In the genomic region with DNA sequence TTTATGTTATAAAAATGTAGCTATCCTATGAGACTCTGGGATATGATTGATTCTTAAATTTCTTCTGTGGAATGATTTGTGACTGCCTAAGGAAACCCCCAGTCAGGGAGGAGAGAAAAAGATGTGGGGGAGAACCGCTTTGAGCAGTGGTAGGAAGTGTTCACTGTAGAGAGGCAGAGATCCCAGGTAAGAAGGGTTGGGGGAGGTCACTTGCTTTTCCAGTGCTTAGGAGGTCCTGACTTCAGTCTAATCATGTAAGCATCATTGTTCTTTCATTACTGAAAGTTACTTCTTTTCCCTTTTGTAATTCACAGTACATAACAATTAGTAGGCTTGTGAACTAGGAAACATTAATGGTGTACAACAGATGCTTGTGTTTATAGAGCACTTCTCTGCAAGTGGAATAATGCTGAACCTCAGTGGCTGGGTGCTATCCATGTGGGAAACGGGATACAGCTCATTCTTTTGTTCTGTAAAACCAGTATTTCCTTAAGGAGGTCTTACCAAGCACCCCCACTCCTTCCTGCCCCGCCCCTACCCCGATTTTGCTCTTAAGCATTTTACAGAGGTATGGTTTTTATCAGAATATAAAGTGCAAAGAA, we compare ENCODE assay signal across 13 cellular contexts.
A peak's percentile ranks its signal among the peaks of the same experiment; 100 is the strongest.
DNase-seq lines count a peak whose midpoint lies in the region; ATAC-seq and TF ChIP-seq lines count a peak whose summit lies in the region.
"Had no signal": no experiment of that assay in that cellular context is flagged by ENCODE, and none has a peak within 500 bp of the region (broad histone marks: within the 10 kb centered on the region; RNA-seq: fewer than 3 reads in every experiment).

No MANE protein-coding gene starts in this region.

- H3K4me3 Mint-ChIP-seq in osteocyte (ENCODE audit: unreplicated experiment) = no peak overlapping the region
- H3K4me3 Mint-ChIP-seq: activated B cell treated with CpG ODN at 0.5 μM for 24 hours; activated CD4-positive, alpha-beta memory T cell treated with anti-CD3 and anti-CD28 coated beads for 36 hours; effector memory CD8-positive, alpha-beta T cell; T-helper 17 cell had no signal

- peak overlapping the region; percentile 27 for H3K27ac Mint-ChIP-seq in osteocyte (ENCODE audit: unreplicated experiment)
- H3K27ac Mint-ChIP-seq: activated B cell treated with CpG ODN at 0.5 μM for 24 hours; activated CD4-positive, alpha-beta memory T cell treated with anti-CD3 and anti-CD28 coated beads for 36 hours; effector memory CD8-positive, alpha-beta T cell; T-helper 17 cell had no signal

- ATAC-seq in stimulated activated naive CD8-positive, alpha-beta T cell treated with anti-CD3 and anti-CD28 coated beads, Interleukin-15, Interleukin-2, amounts not matched to agents 100 U/mL and 50 U/mL, for 24 hours = no peak

- H3K9me3 Mint-ChIP-seq in osteocyte (ENCODE audit: unreplicated experiment) = no peaks in the 10 kb centered on the region
- H3K9me3 Mint-ChIP-seq: activated B cell treated with CpG ODN at 0.5 μM for 24 hours; activated CD4-positive, alpha-beta memory T cell treated with anti-CD3 and anti-CD28 coated beads for 36 hours; effector memory CD8-positive, alpha-beta T cell had no signal

- CTCF ChIA-PET in GM10248 (lab: Yijun Ruan, JAX) = interaction anchor here (0.8 to 16.6 kb wide), 21 partner anchors 8 to 207 kb away, joined by 3 to 274 read pairs (median 4); a partner anchor contains a TSS

- POLR2A ChIA-PET in GM10248 (lab: Yijun Ruan, JAX) = no interaction called here

- H3K27me3 Mint-ChIP-seq in osteocyte (ENCODE audit: unreplicated experiment) = no peaks in the 10 kb centered on the region
- H3K27me3 Mint-ChIP-seq: activated B cell treated with CpG ODN at 0.5 μM for 24 hours; activated CD4-positive, alpha-beta memory T cell treated with anti-CD3 and anti-CD28 coated beads for 36 hours; effector memory CD8-positive, alpha-beta T cell; T-helper 17 cell had no signal

- H3K36me3 Mint-ChIP-seq in osteocyte (ENCODE audit: unreplicated experiment) = peaks cover 21% of the 10 kb centered on the region
- H3K36me3 Mint-ChIP-seq: activated CD4-positive, alpha-beta memory T cell treated with anti-CD3 and anti-CD28 coated beads for 36 hours had no signal

- peaks cover 45% of the 10 kb centered on the region for H3K4me1 Mint-ChIP-seq in osteocyte (ENCODE audit: unreplicated experiment)
- H3K4me1 Mint-ChIP-seq: activated B cell treated with CpG ODN at 0.5 μM for 24 hours, T-helper 17 cell had no signal

- peak; percentile 11 for DNase-seq in NCI-H510A treated with DMSO at 0.1 percent for 48 hours (lab: John Stamatoyannopoulos, UW)
- no peak for DNase-seq in NCI-H510A (lab: John Stamatoyannopoulos, UW)
- DNase-seq in NCI-H1694 treated with DMSO at 0.1 percent for 48 hours (lab: John Stamatoyannopoulos, UW) = peak; percentile 82
- DNase-seq in cerebellar cortex (ENCODE audit: low spot score) = peak; percentile 38
- no peak for DNase-seq in osteocyte (ENCODE audit: extremely low spot score, unreplicated experiment)
- no peak for DNase-seq in GM10248 (ENCODE audit: extremely low spot score)
- no peak for DNase-seq in NK-92 treated with Interleukin-12 subunit alpha and Interleukin-12 subunit beta, amount 100 ng/mL, for 24 hours (lab: John Stamatoyannopoulos, UW)
- DNase-seq in stimulated activated naive CD8-positive, alpha-beta T cell treated with anti-CD3 and anti-CD28 coated beads, Interleukin-15, Interleukin-2, amounts not matched to agents 100 U/mL and 50 U/mL, for 24 hours = no peak
- DNase-seq: SIG-M5 had no signal

- no peak for TF ChIP-seq CTCF in osteocyte (IDR thresholded peaks at IDR 0.05)
- no peak for TF ChIP-seq CTCF in GM10248 (IDR thresholded peaks at IDR 0.05; ENCODE audit: control extremely low read depth, extremely low read depth, low read depth, missing control alignments)

Comparison
In these comparisons a context has a peak if more than half of its experiments do, and no peak if none do; other contexts are left out.
1. DNase-seq: peak in NCI-H510A treated with DMSO at 0.1 percent for 48 hours (single experiment), NCI-H1694 treated with DMSO at 0.1 percent for 48 hours (single experiment) and cerebellar cortex (single experiment); none in NCI-H510A (single experiment), osteocyte (single experiment), GM10248 (single experiment), NK-92 treated with Interleukin-12 subunit alpha and Interleukin-12 subunit beta, amount 100 ng/mL, for 24 hours (single experiment) and stimulated activated naive CD8-positive, alpha-beta T cell treated with anti-CD3 and anti-CD28 coated beads, Interleukin-15, Interleukin-2, amounts not matched to agents 100 U/mL and 50 U/mL, for 24 hours (single experiment).